22 cellular contexts compared by ENCODE assay signal in the genomic region with DNA sequence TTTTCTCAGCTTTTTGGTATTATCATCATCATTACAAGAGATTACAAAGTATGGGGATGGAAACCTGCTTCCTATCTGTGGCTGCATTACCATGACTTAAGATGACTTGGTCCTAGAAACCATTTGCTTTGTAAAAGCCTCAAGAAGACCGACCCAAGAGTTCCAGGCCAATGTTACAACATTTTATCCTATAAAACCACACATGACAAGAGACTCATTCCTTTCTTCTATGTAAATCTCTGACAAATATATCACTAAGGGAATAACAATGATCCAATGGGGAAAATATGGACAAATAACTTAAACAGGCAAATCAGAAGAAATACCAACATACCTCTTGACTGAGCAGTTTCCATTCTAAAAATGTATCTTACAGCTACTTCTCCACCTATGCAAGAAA.
"Had no signal": no experiment of that assay in that cellular context is flagged by ENCODE, and none has a peak within 500 bp of the region (broad histone marks: within the 10 kb centered on the region; RNA-seq: fewer than 3 reads in every experiment).

No MANE protein-coding gene starts in this region.

- H3K4me1 ChIP-seq: esophagus muscularis mucosa, heart right ventricle, lower lobe of right lung, prostate gland, right atrium auricular region, suprapubic skin, transverse colon, vagina had no signal

- H3K9me3 Mint-ChIP-seq: dendritic cell treated with granulocyte-macrophage colony-stimulating factor and Interleukin-4, amounts not matched to agents 40 ng/mL and 50 ng/mL, for 4 days had no signal

- H3K27ac ChIP-seq: esophagus muscularis mucosa, heart right ventricle, lower lobe of right lung, prostate gland, right atrium auricular region, suprapubic skin, transverse colon, vagina had no signal

- H3K27ac Mint-ChIP-seq: dendritic cell treated with granulocyte-macrophage colony-stimulating factor and Interleukin-4, amounts not matched to agents 40 ng/mL and 50 ng/mL, for 4 days; naive thymus-derived CD8-positive, alpha-beta T cell; nephron progenitor cell; stimulated activated memory B cell treated with anti-CD40 and anti-IgM and Interleukin-4, amounts not matched to agents 10 μg/mL and 1 μg/mL and 100 μg/mL, for 72 hours had no signal

- H3K27me3 ChIP-seq: right atrium auricular region, suprapubic skin, vagina had no signal

- DNase-seq: effector memory CD4-positive, alpha-beta T cell; foreskin melanocyte; glutamatergic neuron; heart right ventricle; hypothalamus; left ventricle myocardium superior; lower lobe of right lung; naive thymus-derived CD8-positive, alpha-beta T cell; nephron progenitor cell; nucleus accumbens; stimulated activated CD4-positive, alpha-beta T cell treated with anti-CD3 and anti-CD28 coated beads, Interleukin-2, amount 100 ng/mL, for 24 hours; stimulated activated CD4-positive, alpha-beta T cell treated with anti-CD3 and anti-CD28 coated beads, Interleukin-4, amount 100 ng/mL, for 24 hours; stimulated activated naive CD8-positive, alpha-beta T cell treated with anti-CD3 and anti-CD28 coated beads, Interleukin-15, Interleukin-2, amounts not matched to agents 100 U/mL and 50 U/mL, for 24 hours; transverse colon had no signal

- H3K36me3 Mint-ChIP-seq: stimulated activated memory B cell treated with anti-CD40 and anti-IgM and Interleukin-4, amounts not matched to agents 10 μg/mL and 1 μg/mL and 100 μg/mL, for 72 hours had no signal

- ATAC-seq: heart right ventricle; left ventricle myocardium superior; lower lobe of right lung; naive thymus-derived CD8-positive, alpha-beta T cell; sciatic nerve; stimulated activated memory B cell treated with anti-CD40 and anti-IgM and Interleukin-4, amounts not matched to agents 10 μg/mL and 1 μg/mL and 100 μg/mL, for 72 hours; stimulated activated naive CD8-positive, alpha-beta T cell treated with anti-CD3 and anti-CD28 coated beads, Interleukin-15, Interleukin-2, amounts not matched to agents 100 U/mL and 50 U/mL, for 24 hours had no signal

- H3K4me1 Mint-ChIP-seq: naive thymus-derived CD8-positive, alpha-beta T cell; stimulated activated memory B cell treated with anti-CD40 and anti-IgM and Interleukin-4, amounts not matched to agents 10 μg/mL and 1 μg/mL and 100 μg/mL, for 72 hours had no signal

- H3K4me3 Mint-ChIP-seq: dendritic cell treated with granulocyte-macrophage colony-stimulating factor and Interleukin-4, amounts not matched to agents 40 ng/mL and 50 ng/mL, for 4 days; naive thymus-derived CD8-positive, alpha-beta T cell; nephron progenitor cell; stimulated activated memory B cell treated with anti-CD40 and anti-IgM and Interleukin-4, amounts not matched to agents 10 μg/mL and 1 μg/mL and 100 μg/mL, for 72 hours had no signal

- H3K9me3 ChIP-seq: lower lobe of right lung, prostate gland, suprapubic skin, transverse colon, vagina had no signal

- H3K4me3 ChIP-seq: esophagus muscularis mucosa, heart right ventricle, lower lobe of right lung, prostate gland, right atrium auricular region, suprapubic skin, transverse colon, vagina had no signal

- H3K36me3 ChIP-seq: esophagus muscularis mucosa, heart right ventricle, lower lobe of right lung, prostate gland, right atrium auricular region, suprapubic skin, transverse colon, vagina had no signal
